1 cellular context compared by ENCODE assay signal in the genomic region with DNA sequence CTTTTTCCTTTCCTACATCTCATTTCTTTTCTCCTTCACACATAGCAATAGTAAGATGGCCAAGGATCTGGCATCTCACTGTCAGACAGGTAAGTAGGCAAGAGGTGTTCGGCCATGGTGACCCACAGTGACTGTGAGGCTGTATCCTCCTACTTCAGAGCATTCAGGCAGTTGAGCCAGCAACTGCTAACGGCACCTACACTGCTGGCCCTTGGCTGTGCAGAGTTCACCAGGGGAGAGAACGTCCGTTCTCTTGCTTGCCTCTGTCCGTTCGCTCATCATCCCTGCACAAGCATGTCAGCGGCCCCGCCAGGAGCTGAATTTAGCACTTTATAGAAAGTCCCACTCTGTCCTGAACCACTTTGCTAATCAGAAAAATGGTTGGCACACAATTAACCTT.
TF ChIP-seq lines count a peak whose summit lies in the region.

No MANE protein-coding gene starts in this region.

TF ChIP-seq in K562, 482 proteins besides CTCF, POLR2A, EP300 and RAD21 (continued from another document):
- TF ChIP-seq E4F1 (CRISPR knock-in tag; IDR thresholded peaks at IDR 0.05; ENCODE audit: borderline replicate concordance) (no peak), NFIC (IDR thresholded peaks at IDR 0.05) (no peak), TFE3 (CRISPR knock-in tag; IDR thresholded peaks at IDR 0.05) (no peak), PPARD (CRISPR knock-in tag; IDR thresholded peaks at IDR 0.05) (no peak), NONO (IDR thresholded peaks at IDR 0.05; ENCODE audit: low read depth in 2 of 2, low read length in 1 of 2) (no peak), CREBBP (IDR thresholded peaks at IDR 0.05; ENCODE audit: low read depth, low read length) (no peak), SP2 (IDR thresholded peaks at IDR 0.05; ENCODE audit: extremely low read depth, low read depth, low read length, poor library complexity, severe bottlenecking) (no peak), FOXA3 (CRISPR knock-in tag; conservative IDR thresholded peaks at IDR 0.05 in 1 of 2, IDR thresholded peaks at IDR 0.05 in 1 of 2) (no peak), KDM4B (IDR thresholded peaks at IDR 0.05; ENCODE audit: borderline replicate concordance in 2 of 2, low read depth in 1 of 2) (no peak), NFE2L1 (tag; IDR thresholded peaks at IDR 0.05; ENCODE audit: borderline replicate concordance, low read depth) (no peak), CTBP1 (IDR thresholded peaks at IDR 0.05; ENCODE audit: borderline replicate concordance) (no peak), ARHGAP35 (IDR thresholded peaks at IDR 0.05; ENCODE audit: partially characterized antibody) (no peak), HLTF (IDR thresholded peaks at IDR 0.05) (no peak), GATAD2B (IDR thresholded peaks at IDR 0.05; ENCODE audit: borderline replicate concordance) (no peak), ETS1 (conservative IDR thresholded peaks at IDR 0.05; ENCODE audit: control insufficient read depth, low read depth, low read length) (no peak)
